In genomic region chr2:167264380-167264779, GRCh38 we compare ENCODE assay signal across 11 cellular contexts. TPM values are rescaled to one million over a fixed set of nuclear protein-coding genes. Genes with fewer than 3 reads are reported as not detected.
DNase-seq lines count a peak whose midpoint lies in the region; ATAC-seq and TF ChIP-seq lines count a peak whose summit lies in the region.
"Had no signal": no experiment of that assay in that cellular context is flagged by ENCODE, and none has a peak within 500 bp of the region (broad histone marks: within the 10 kb centered on the region; RNA-seq: fewer than 3 reads in every experiment).

No MANE protein-coding gene starts in this region.

- peaks cover 2% of the 10 kb centered on the region for H3K27me3 Mint-ChIP-seq in endothelial cell (ENCODE audit: unreplicated experiment)
- H3K27me3 Mint-ChIP-seq in natural killer cell (ENCODE audit: low read depth in 2 of 2), result no peaks in the 10 kb centered on the region
- H3K27me3 Mint-ChIP-seq: T-helper 17 cell had no signal

- H3K9me3 Mint-ChIP-seq in endothelial cell (ENCODE audit: unreplicated experiment) (peaks cover 20% of the 10 kb centered on the region), natural killer cell (peaks cover 4 to 8% of the 10 kb centered on the region in 2 donors)

- no peak overlapping the region for H3K4me3 Mint-ChIP-seq in endothelial cell (ENCODE audit: unreplicated experiment)
- no peak overlapping the region for H3K4me3 Mint-ChIP-seq in natural killer cell
- H3K4me3 Mint-ChIP-seq: T-helper 17 cell had no signal

- peak; percentile 11 for TF ChIP-seq CTCF in endothelial cell (IDR thresholded peaks at IDR 0.05; ENCODE audit: unreplicated experiment)
- TF ChIP-seq CTCF in natural killer cell (IDR thresholded peaks at IDR 0.05), result no peak

- no peak for ATAC-seq in HG02759 (IDR thresholded peaks at IDR 0.05; ENCODE audit: unreplicated experiment)
- no peak for ATAC-seq in natural killer cell
- ATAC-seq: T-helper 17 cell had no signal

- H3K27ac Mint-ChIP-seq in endothelial cell (ENCODE audit: unreplicated experiment) (no peak overlapping the region), natural killer cell (no peak overlapping the region)
- H3K27ac Mint-ChIP-seq: T-helper 17 cell had no signal

- intact Hi-C loops in natural killer cell (cut with micrococcal nuclease), result no loop called here

- peaks cover 22% of the 10 kb centered on the region for H3K36me3 Mint-ChIP-seq in endothelial cell (ENCODE audit: low read depth, unreplicated experiment)
- no peaks in the 10 kb centered on the region for H3K36me3 Mint-ChIP-seq in natural killer cell

- DNase-seq in DMS 273 (lab: John Stamatoyannopoulos, UW; ENCODE audit: unreplicated experiment) (peak; percentile 45), DMS 273 treated with DMSO at 0.1 percent for 48 hours (lab: John Stamatoyannopoulos, UW) (no peak), NCI-H460 (ENCODE audit: extremely low read depth, low read depth) (peak; percentile 18), endothelial cell (ENCODE audit: low spot score) (peak; percentile 11), pons (ENCODE audit: low spot score) (peak; percentile 26), occipital lobe (lab: John Stamatoyannopoulos, UW) (no peak), natural killer cell (no peak)
- DNase-seq: 8988T; stimulated activated CD4-positive, alpha-beta T cell treated with anti-CD3 and anti-CD28 coated beads, Interleukin-4, amount 100 ng/mL, for 1 hour; T-helper 17 cell had no signal

- H3K4me1 Mint-ChIP-seq in endothelial cell (ENCODE audit: unreplicated experiment) (no peaks in the 10 kb centered on the region), natural killer cell (no peaks in the 10 kb centered on the region)
- H3K4me1 Mint-ChIP-seq: T-helper 17 cell had no signal

RNA-seq across cellular contexts. Expression of gene B3GALT1, which starts 28.4 kb away (rescaled TPM):
- 0.06 and 0.17 TPM in 2 replicates for total RNA-seq in NCI-H460 (2014; rRNA removed; shearing (Covaris generic))
- polyA plus RNA-seq in NCI-H460 (2014; cell fraction: nucleus; rRNA removed), result 0.02 TPM in 1 of 2 replicates, not detected in the other
- total RNA-seq in endothelial cell (ENCODE audit: unreplicated experiment), result 3.2 TPM
- 73.3 TPM for total RNA-seq in occipital lobe
- under 1 TPM in 1 of 3 donors, not detected in 2; 0.05 TPM for total RNA-seq in natural killer cell
- total RNA-seq: T-helper 17 cell had no signal

Comparison
In these comparisons a context has a peak if more than half of its experiments do, and no peak if none do; other contexts are left out.
1. DNase-seq: peak in DMS 273 (single experiment), NCI-H460 (single experiment), endothelial cell (single experiment) and pons (single experiment); none in DMS 273 treated with DMSO at 0.1 percent for 48 hours (single experiment), occipital lobe (single experiment) and natural killer cell (single experiment).
2. RNA of gene B3GALT1, which starts 28.4 kb away (total RNA-seq): 73.3 TPM in occipital lobe (single experiment); 3.2 TPM in endothelial cell (single experiment), 0.06 to 0.17 TPM in NCI-H460 and 0.05 TPM in natural killer cell; every median in the first group is over 10 times any median in the second.